27 cellular contexts compared by ENCODE assay signal in genomic region chr12:132278421-132279183, GRCh38. TPM values are rescaled to one million over a fixed set of nuclear protein-coding genes. Genes with fewer than 3 reads are reported as not detected.
"Had no signal": no experiment of that assay in that cellular context is flagged by ENCODE, and none has a peak within 500 bp of the region (broad histone marks: within the 10 kb centered on the region; RNA-seq: fewer than 3 reads in every experiment).

No MANE protein-coding gene starts in this region.

- H3K36me3 ChIP-seq: esophagus muscularis mucosa, heart right ventricle, spleen, suprapubic skin, tibial nerve had no signal

- H2AFZ ChIP-seq: parathyroid adenoma had no signal

- DNase-seq: activated CD4-positive, alpha-beta memory T cell treated with anti-CD3 and anti-CD28 coated beads for 36 hours; activated CD4-positive, alpha-beta T cell treated with anti-CD3 and anti-CD28 coated beads, Interleukin-2, amount 10 ng/mL, durations not matched to agents 24 days and 14 days; activated CD4-positive, CD25-positive, alpha-beta regulatory T cell treated with anti-CD3 and anti-CD28 coated beads, Interleukin-2, amount 50 U/mL, for 72 hours; activated CD8-positive, alpha-beta memory T cell treated with anti-CD3 and anti-CD28 coated beads, Interleukin-2, amount 50 U/mL, for 48 hours; activated gamma-delta T cell treated with Interleukin-2 at 50 U/mL for 16 hours; activated naive CD4-positive, alpha-beta T cell treated with anti-CD3 and anti-CD28 coated beads, Interleukin-2, amount 50 U/mL, for 16 hours; activated T-cell treated with anti-CD3 and anti-CD28 coated beads, Interleukin-2, amount 50 U/mL, for 24 hours; amniotic stem cell; central memory CD4-positive, alpha-beta T cell; effector CD4-positive, alpha-beta T cell; foreskin keratinocyte; midbrain; naive thymus-derived CD4-positive, alpha-beta T cell; spleen; stimulated activated naive CD4-positive, alpha-beta T cell; T-helper 9 cell had no signal

- H3K4me3 Mint-ChIP-seq: activated CD4-positive, alpha-beta memory T cell treated with anti-CD3 and anti-CD28 coated beads for 36 hours; activated CD4-positive, alpha-beta T cell treated with anti-CD3 and anti-CD28 coated beads, Interleukin-2, amount 10 ng/mL, durations not matched to agents 24 days and 14 days; activated T-cell treated with anti-CD3 and anti-CD28 coated beads, Interleukin-2, amount 50 U/mL, for 24 hours; activated T-helper 17 cell treated with anti-CD3 and anti-CD28 coated beads, Interleukin-2, amount 50 U/mL, for 72 hours; naive thymus-derived CD4-positive, alpha-beta T cell; neural crest cell; T-helper 1 cell treated with Interleukin-12 subunit alpha and Interleukin-12 subunit beta and Interleukin-4 antibody, amounts not matched to agents 30 μg/mL and 1 μg/mL, for 36 hours had no signal

- H3K27me3 Mint-ChIP-seq: activated CD4-positive, alpha-beta T cell treated with anti-CD3 and anti-CD28 coated beads, Interleukin-2, amount 10 ng/mL, durations not matched to agents 24 days and 14 days had no signal

- ATAC-seq: activated T-helper 17 cell treated with anti-CD3 and anti-CD28 coated beads, Interleukin-2, amount 50 U/mL, for 72 hours; foreskin keratinocyte; naive thymus-derived CD4-positive, alpha-beta T cell had no signal

- H3K9me3 Mint-ChIP-seq: activated CD4-positive, alpha-beta memory T cell treated with anti-CD3 and anti-CD28 coated beads for 36 hours; activated CD4-positive, alpha-beta T cell treated with anti-CD3 and anti-CD28 coated beads, Interleukin-2, amount 10 ng/mL, durations not matched to agents 24 days and 14 days; activated T-cell treated with anti-CD3 and anti-CD28 coated beads, Interleukin-2, amount 50 U/mL, for 24 hours; activated T-helper 17 cell treated with anti-CD3 and anti-CD28 coated beads, Interleukin-2, amount 50 U/mL, for 72 hours; neural crest cell; T-helper 1 cell treated with Interleukin-12 subunit alpha and Interleukin-12 subunit beta and Interleukin-4 antibody, amounts not matched to agents 30 μg/mL and 1 μg/mL, for 36 hours had no signal

- H3K27ac ChIP-seq: esophagus muscularis mucosa, foreskin keratinocyte, heart right ventricle, parathyroid adenoma, psoas muscle, suprapubic skin, tibial nerve had no signal

- H3K4me1 ChIP-seq: foreskin keratinocyte, heart right ventricle, psoas muscle, tibial nerve had no signal

- H3K4me3 ChIP-seq: esophagus muscularis mucosa, heart right ventricle, psoas muscle, suprapubic skin, tibial nerve had no signal

- H3K9ac ChIP-seq: parathyroid adenoma had no signal

- FAIRE-seq: astrocyte had no signal

- H3K4me1 Mint-ChIP-seq: activated CD4-positive, alpha-beta T cell treated with anti-CD3 and anti-CD28 coated beads, Interleukin-2, amount 10 ng/mL, durations not matched to agents 24 days and 14 days; activated T-helper 17 cell treated with anti-CD3 and anti-CD28 coated beads, Interleukin-2, amount 50 U/mL, for 72 hours had no signal

- H3K27ac Mint-ChIP-seq: activated CD4-positive, alpha-beta memory T cell treated with anti-CD3 and anti-CD28 coated beads for 36 hours; activated CD4-positive, alpha-beta T cell treated with anti-CD3 and anti-CD28 coated beads, Interleukin-2, amount 10 ng/mL, durations not matched to agents 24 days and 14 days; activated T-cell treated with anti-CD3 and anti-CD28 coated beads, Interleukin-2, amount 50 U/mL, for 24 hours; activated T-helper 17 cell treated with anti-CD3 and anti-CD28 coated beads, Interleukin-2, amount 50 U/mL, for 72 hours; T-helper 1 cell treated with Interleukin-12 subunit alpha and Interleukin-12 subunit beta and Interleukin-4 antibody, amounts not matched to agents 30 μg/mL and 1 μg/mL, for 36 hours had no signal

- H3K79me2 ChIP-seq: parathyroid adenoma had no signal

- H3K36me3 Mint-ChIP-seq: activated CD4-positive, alpha-beta memory T cell treated with anti-CD3 and anti-CD28 coated beads for 36 hours; naive thymus-derived CD4-positive, alpha-beta T cell had no signal

- H3K9me3 ChIP-seq: esophagus muscularis mucosa, heart right ventricle, psoas muscle, spleen, suprapubic skin, tibial nerve had no signal

RNA-seq across cellular contexts. Expression of gene GALNT9, which starts 50.8 kb away (rescaled TPM):
- total RNA-seq: activated CD4-positive, alpha-beta T cell treated with anti-CD3 and anti-CD28 coated beads, Interleukin-2, amount 10 ng/mL, durations not matched to agents 24 days and 14 days; activated CD8-positive, alpha-beta memory T cell treated with anti-CD3 and anti-CD28 coated beads for 36 hours; foreskin keratinocyte; naive thymus-derived CD4-positive, alpha-beta T cell; psoas muscle; suprapubic skin had no signal
- polyA plus RNA-seq: foreskin keratinocyte; naive thymus-derived CD4-positive, alpha-beta T cell had no signal
